ENCODE assay signal across 7 cellular contexts in genomic region chr11:45899086-45899447, GRCh38. TPM values are rescaled to one million over a fixed set of nuclear protein-coding genes. Genes with fewer than 3 reads are reported as not detected.
DNase-seq lines count a peak whose midpoint lies in the region; ATAC-seq and TF ChIP-seq lines count a peak whose summit lies in the region.

No MANE protein-coding gene starts in this region.

- no peaks in the 10 kb centered on the region for H3F3A ChIP-seq in DOHH2 (ENCODE audit: control insufficient read depth, insufficient read depth)

- peaks cover 6% of the 10 kb centered on the region for H3K36me3 Mint-ChIP-seq in T-helper 17 cell (ENCODE audit: low read depth)
- no peaks in the 10 kb centered on the region for H3K36me3 Mint-ChIP-seq in glutamatergic neuron (ENCODE audit: unreplicated experiment)

- H3K4me1 Mint-ChIP-seq in T-helper 17 cell (peaks cover 16% of the 10 kb centered on the region), glutamatergic neuron (ENCODE audit: low read depth, unreplicated experiment) (peaks cover 43% of the 10 kb centered on the region)

- H3K9me3 ChIP-seq in DOHH2 (ENCODE audit: control insufficient read depth, insufficient read depth, low read length) = no peaks in the 10 kb centered on the region
- no peaks in the 10 kb centered on the region for H3K9me3 ChIP-seq in T-helper 17 cell (ENCODE audit: control insufficient read depth, low read length, poor library complexity, severe bottlenecking)
- no peaks in the 10 kb centered on the region for H3K9me3 ChIP-seq in skeletal muscle tissue (ENCODE audit: control insufficient read depth in 3 of 3, low read length in 3 of 3)

- ATAC-seq in T-helper 17 cell (no peak), esophagus mucosa (no peak)

- peaks cover 37% of the 10 kb centered on the region for H3K27me3 ChIP-seq in DOHH2 (ENCODE audit: control insufficient read depth, low read length)
- H3K27me3 ChIP-seq in skeletal muscle tissue (ENCODE audit: control insufficient read depth in 3 of 3, insufficient read depth in 3 of 3, low read length in 3 of 3) = peaks cover 19 to 30% (median 20%) of the 10 kb centered on the region in 3 donors

- no peaks in the 10 kb centered on the region for H4K20me1 ChIP-seq in DOHH2 (ENCODE audit: control insufficient read depth, insufficient read depth, low read depth, low read length)

- peak overlapping the region; percentile 49 for H3K27ac Mint-ChIP-seq in T-helper 17 cell
- peak overlapping the region; percentile 90 for H3K27ac Mint-ChIP-seq in glutamatergic neuron (ENCODE audit: unreplicated experiment)

- H3K27me3 Mint-ChIP-seq in T-helper 17 cell = peaks cover 33% of the 10 kb centered on the region
- H3K27me3 Mint-ChIP-seq in glutamatergic neuron (ENCODE audit: unreplicated experiment) = peaks cover 21% of the 10 kb centered on the region

- H3K27ac ChIP-seq in DOHH2 (ENCODE audit: low read depth, low read length) (no peak overlapping the region), skeletal muscle tissue (ENCODE audit: low read depth, low read length) (no peak overlapping the region)

- H3K4me1 ChIP-seq in DOHH2 (ENCODE audit: control insufficient read depth, low read length) (peaks cover 12% of the 10 kb centered on the region), skeletal muscle tissue (ENCODE audit: control insufficient read depth in 3 of 3, insufficient read depth in 3 of 3, low read length in 3 of 3) (peaks cover 23 to 30% (median 29%) of the 10 kb centered on the region in 3 donors)

- peak overlapping the region in 1 of 3 donors; percentile 45 for H3K9ac ChIP-seq in skeletal muscle tissue (ENCODE audit: low read depth in 1 of 3, low read length in 3 of 3)

- no peaks in the 10 kb centered on the region for H3K79me2 ChIP-seq in DOHH2 (ENCODE audit: control insufficient read depth, low read length)

- no peak for TF ChIP-seq CTCF in DOHH2 (IDR thresholded peaks at IDR 0.05; ENCODE audit: low read depth, low read length, poor library complexity, severe bottlenecking)
- TF ChIP-seq CTCF in glutamatergic neuron (IDR thresholded peaks at IDR 0.05; ENCODE audit: partially characterized antibody, unreplicated experiment) = no peak

- H3K4me3 ChIP-seq in DOHH2 (ENCODE audit: low read length) (peak overlapping the region; percentile 73), skeletal muscle tissue (ENCODE audit: low read length in 3 of 3) (peak overlapping the region; percentile 43 to 58 (median 58))

- H3K4me3 Mint-ChIP-seq in T-helper 17 cell = peak overlapping the region; percentile 82
- H3K4me3 Mint-ChIP-seq in glutamatergic neuron (ENCODE audit: unreplicated experiment) = peak overlapping the region; percentile 78

- no peaks in the 10 kb centered on the region for H3K36me3 ChIP-seq in DOHH2 (ENCODE audit: control insufficient read depth, low read length)
- no peaks in the 10 kb centered on the region for H3K36me3 ChIP-seq in skeletal muscle tissue (ENCODE audit: control insufficient read depth in 3 of 3, insufficient read depth in 3 of 3, low read length in 3 of 3)

- H3K9me3 Mint-ChIP-seq in glutamatergic neuron (ENCODE audit: unreplicated experiment) = peaks cover 11% of the 10 kb centered on the region

- no peak for DNase-seq in T-helper 17 cell
- DNase-seq in glutamatergic neuron = no peak
- DNase-seq in activated gamma-delta T cell treated with Interleukin-2 at 50 U/mL for 16 hours = no peak
- DNase-seq in SW 1271 (lab: John Stamatoyannopoulos, UW) = no peak

- H3K9me2 ChIP-seq in DOHH2 (replicated peaks; ENCODE audit: control insufficient read depth, low read length) = no peaks in the 10 kb centered on the region

- peak overlapping the region; percentile 82 for H3K4me2 ChIP-seq in DOHH2 (ENCODE audit: low read length)

RNA-seq across cellular contexts. Expression of gene FREY1, which starts 8.0 kb away (rescaled TPM):
- total RNA-seq in T-helper 17 cell (1 to 10 TPM; 3.1 to 3.2 TPM), glutamatergic neuron (ENCODE audit: unreplicated experiment) (0.78 TPM), skeletal muscle tissue (1.6 TPM), esophagus mucosa (0.56 TPM)

RNA-seq across cellular contexts. Expression of gene MAPK8IP1, which starts 13.6 kb away (rescaled TPM):
- total RNA-seq in T-helper 17 cell (10 to 100 TPM in 1 of 2 donors, 1 to 10 TPM in 1; 7.6 to 10.2 TPM), glutamatergic neuron (ENCODE audit: unreplicated experiment) (299 TPM), skeletal muscle tissue (18.8 TPM), esophagus mucosa (1.1 TPM)

RNA-seq across cellular contexts. Expression of gene PEX16, which starts 18.6 kb away (rescaled TPM):
- total RNA-seq in T-helper 17 cell (10 to 100 TPM; 59.1 to 64.2 TPM), glutamatergic neuron (ENCODE audit: unreplicated experiment) (51.8 TPM), skeletal muscle tissue (20.4 TPM), esophagus mucosa (22.6 TPM)

RNA-seq across cellular contexts. Expression of gene LARGE2, which starts 23.4 kb away (rescaled TPM):
- total RNA-seq in T-helper 17 cell = 1 to 10 TPM; 3.9 to 7.9 TPM
- total RNA-seq in glutamatergic neuron (ENCODE audit: unreplicated experiment) = 3.0 TPM
- not detected for total RNA-seq in skeletal muscle tissue
- total RNA-seq in esophagus mucosa = 30.4 TPM

RNA-seq across cellular contexts. Expression of gene CRY2, which starts 51.8 kb away (rescaled TPM):
- total RNA-seq in T-helper 17 cell = 100 to 1,000 TPM; 200 to 224 TPM
- 44.0 TPM for total RNA-seq in glutamatergic neuron (ENCODE audit: unreplicated experiment)
- total RNA-seq in skeletal muscle tissue = 37.6 TPM
- 6.6 TPM for total RNA-seq in esophagus mucosa

Comparison
In these comparisons a context has a peak if more than half of its experiments do, and no peak if none do; other contexts are left out.
1. RNA of gene MAPK8IP1, which starts 13.6 kb away (total RNA-seq): 299 TPM in glutamatergic neuron (single experiment); 18.8 TPM in skeletal muscle tissue (single experiment), 7.6 to 10.2 TPM in T-helper 17 cell and 1.1 TPM in esophagus mucosa (single experiment); every median in the first group is over 10 times any median in the second.